ENCODE assay signal across 11 cellular contexts in genomic region chr4:120064887-120065286, GRCh38. TPM values are rescaled to one million over a fixed set of nuclear protein-coding genes. Genes with fewer than 3 reads are reported as not detected.
DNase-seq lines count a peak whose midpoint lies in the region; ATAC-seq, FAIRE-seq and TF ChIP-seq lines count a peak whose summit lies in the region.
"Had no signal": no experiment of that assay in that cellular context is flagged by ENCODE, and none has a peak within 500 bp of the region (broad histone marks: within the 10 kb centered on the region; RNA-seq: fewer than 3 reads in every experiment).

No MANE protein-coding gene starts in this region.

- H3K4me3 Mint-ChIP-seq in CD4-positive, alpha-beta memory T cell: peak overlapping the region in 3 of 8 donors; percentile 33 to 50 (median 34)
- peak overlapping the region; percentile 45 for H3K4me3 Mint-ChIP-seq in T-helper 17 cell
- H3K4me3 Mint-ChIP-seq: memory B cell had no signal

- no peak overlapping the region for H2AFZ ChIP-seq in HCT116 (ENCODE audit: low read depth, low read length, poor library complexity, severe bottlenecking)
- peak overlapping the region; percentile 44 for H2AFZ ChIP-seq in keratinocyte (ENCODE audit: control insufficient read depth, low read length)

- no TSS peak for BruUV-seq in HCT116 (replicated peaks; lab: Mats Ljungman, UMichigan)

- H3K27me3 ChIP-seq in CD4-positive, alpha-beta memory T cell (ENCODE audit: insufficient read depth, low read length): no peaks in the 10 kb centered on the region
- H3K27me3 ChIP-seq in HCT116 (ENCODE audit: insufficient read depth, low read length) (no peaks in the 10 kb centered on the region), keratinocyte (ENCODE audit: control insufficient read depth, extremely low read depth, insufficient read depth, low read length) (no peaks in the 10 kb centered on the region)

- H3K79me2 ChIP-seq in HCT116 (ENCODE audit: insufficient read depth, low read length): peaks cover 92% of the 10 kb centered on the region
- peaks cover 55% of the 10 kb centered on the region for H3K79me2 ChIP-seq in keratinocyte (ENCODE audit: control insufficient read depth, insufficient read depth, low read length)

- dilution Hi-C loops in keratinocyte (cut with MboI; ENCODE audit: extremely low pct_ligation_motif_present, low sequenced_read_pairs): no loop called here

- H3K27ac Mint-ChIP-seq in CD4-positive, alpha-beta memory T cell: peak overlapping the region; percentile 66 to 96 (median 79)
- H3K27ac Mint-ChIP-seq in T-helper 17 cell: peak overlapping the region; percentile 88
- H3K27ac Mint-ChIP-seq: memory B cell had no signal

- no peak overlapping the region for H3K4me3 ChIP-seq in CD4-positive, alpha-beta memory T cell (ENCODE audit: low read length in 2 of 2)
- peak overlapping the region in 1 of 2 experiments; percentile 97; a peak in 1 of 4 replicates for H3K4me3 ChIP-seq in HCT116 (replicated peaks in 1 of 2; ENCODE audit: low read depth in 1 of 2, low read length in 2 of 2)
- H3K4me3 ChIP-seq in keratinocyte (ENCODE audit: control insufficient read depth in 2 of 3, extremely low read depth in 1 of 3, insufficient read depth in 2 of 3, low read depth in 1 of 3, low read length in 3 of 3): peak overlapping the region in 2 of 3 experiments; percentile 84 to 87
- H3K4me3 ChIP-seq: skin epidermis had no signal

- FAIRE-seq in keratinocyte (lab: Jason Lieb, UNC): no peak

- H3K4me1 Mint-ChIP-seq in CD4-positive, alpha-beta memory T cell: peaks cover 36 to 70% (median 51%) of the 10 kb centered on the region in 4 donors
- H3K4me1 Mint-ChIP-seq in T-helper 17 cell: peaks cover 40% of the 10 kb centered on the region

- no peak for TF ChIP-seq RAD21 in HCT116 (IDR thresholded peaks at IDR 0.05; ENCODE audit: low read depth)

- H3K27me3 Mint-ChIP-seq in CD4-positive, alpha-beta memory T cell: no peaks in the 10 kb centered on the region
- no peaks in the 10 kb centered on the region for H3K27me3 Mint-ChIP-seq in T-helper 17 cell
- H3K27me3 Mint-ChIP-seq: memory B cell had no signal

- no peaks in the 10 kb centered on the region for H3K9me3 ChIP-seq in CD4-positive, alpha-beta memory T cell (ENCODE audit: control insufficient read depth in 1 of 2, low read length in 2 of 2)
- H3K9me3 ChIP-seq in HCT116 (ENCODE audit: control insufficient read depth in 1 of 2, insufficient read depth in 1 of 2, low read depth in 1 of 2, low read length in 2 of 2) (no peaks in the 10 kb centered on the region), T-helper 17 cell (ENCODE audit: control insufficient read depth, low read length, poor library complexity, severe bottlenecking) (no peaks in the 10 kb centered on the region), keratinocyte (ENCODE audit: control insufficient read depth, low read depth, low read length) (no peaks in the 10 kb centered on the region)

- no peak overlapping the region for H3K27ac ChIP-seq in CD4-positive, alpha-beta memory T cell (ENCODE audit: low read depth, low read length)
- H3K27ac ChIP-seq in HCT116 (ENCODE audit: low read depth, low read length) (no peak overlapping the region), keratinocyte (ENCODE audit: control insufficient read depth, insufficient read depth, low read length) (no peak overlapping the region)

- no peaks in the 10 kb centered on the region for H3K9me1 ChIP-seq in keratinocyte (ENCODE audit: control insufficient read depth, extremely low read depth, insufficient read depth, low read length)

- no peaks in the 10 kb centered on the region for H3K9me3 Mint-ChIP-seq in CD4-positive, alpha-beta memory T cell
- H3K9me3 Mint-ChIP-seq: memory B cell had no signal

- H3K4me2 ChIP-seq in HCT116 (ENCODE audit: low read length) (peak overlapping the region; percentile 92; the same call in 1 of the 2 replicates), keratinocyte (ENCODE audit: control insufficient read depth, extremely low read depth, insufficient read depth, low read depth, low read length) (peak overlapping the region; percentile 98)

- peaks cover 11 to 15% of the 10 kb centered on the region in 2 donors for H3K36me3 Mint-ChIP-seq in CD4-positive, alpha-beta memory T cell
- H3K36me3 Mint-ChIP-seq in T-helper 17 cell (ENCODE audit: low read depth): peaks cover 7% of the 10 kb centered on the region

- DNase-seq in CD4-positive, alpha-beta memory T cell: no peak
- DNase-seq in HCT116 (ENCODE audit: low read depth, low spot score): no peak
- DNase-seq in T-helper 17 cell: no peak
- DNase-seq in keratinocyte (ENCODE audit: low read depth, low spot score): no peak
- DNase-seq in DMS79 treated with DMSO at 0.1 percent for 48 hours (lab: John Stamatoyannopoulos, UW): no peak
- no peak for DNase-seq in SHP77 (lab: John Stamatoyannopoulos, UW)
- DNase-seq: NCI-H446 had no signal

- RAD21 ChIA-PET in HCT116 (lab: Charles Lee; ENCODE audit: low non-redundant PET in 1 of 2, low total read pairs in 2 of 2, uncharacterized antibody in 2 of 2, unreplicated experiment in 2 of 2): no interaction called here

- H3K9ac ChIP-seq in HCT116 (ENCODE audit: low read length) (no peak overlapping the region), keratinocyte (ENCODE audit: control insufficient read depth, extremely low read depth, insufficient read depth, low read length) (no peak overlapping the region)

- no peak for TF ChIP-seq POLR2A in HCT116 (IDR thresholded peaks at IDR 0.05; ENCODE audit: borderline replicate concordance, extremely low read depth, insufficient read depth, insufficient read length)

- H4K20me1 ChIP-seq in HCT116 (ENCODE audit: insufficient read depth): peaks cover 14% of the 10 kb centered on the region; the same call in 1 of the 2 replicates
- H4K20me1 ChIP-seq in keratinocyte (ENCODE audit: control insufficient read depth, extremely low read depth, insufficient read depth, low read length): no peaks in the 10 kb centered on the region

- POLR2A ChIA-PET in CD4-positive, alpha-beta memory T cell (lab: Charles Lee; ENCODE audit: partially characterized antibody): no interaction called here
- POLR2A ChIA-PET in HCT116 (lab: Charles Lee): no interaction called here

- TF ChIP-seq CTCF in HCT116 (IDR thresholded peaks at IDR 0.05 in 2 of 3, conservative IDR thresholded peaks at IDR 0.05 in 1 of 3; ENCODE audit: borderline replicate concordance in 1 of 3, insufficient read depth in 1 of 3, low read depth in 2 of 3, low read length in 2 of 3) (no peak), keratinocyte (optimal IDR thresholded peaks at IDR 0.05 in 1 of 3, IDR thresholded peaks at IDR 0.05 in 1 of 3, conservative IDR thresholded peaks at IDR 0.05 in 1 of 3; ENCODE audit: extremely low read depth in 1 of 3, insufficient read depth in 2 of 3, low read length in 3 of 3) (no peak)

- H3K4me1 ChIP-seq in CD4-positive, alpha-beta memory T cell (ENCODE audit: insufficient read depth, low read length): peaks cover 55% of the 10 kb centered on the region
- H3K4me1 ChIP-seq in HCT116 (ENCODE audit: control insufficient read depth in 1 of 2, insufficient read depth in 2 of 2, low read length in 2 of 2): peaks cover 6 to 22% of the 10 kb centered on the region in 2 experiments; a peak in 3 of 4 replicates
- H3K4me1 ChIP-seq in keratinocyte (ENCODE audit: control insufficient read depth, extremely low read depth, insufficient read depth, low read length): peaks cover 27% of the 10 kb centered on the region

- peaks cover 7% of the 10 kb centered on the region for H3K36me3 ChIP-seq in CD4-positive, alpha-beta memory T cell (ENCODE audit: insufficient read depth, low read length)
- H3K36me3 ChIP-seq in HCT116 (ENCODE audit: control insufficient read depth in 1 of 2, insufficient read depth in 2 of 2, low read length in 2 of 2) (peaks cover 19 to 39% of the 10 kb centered on the region in 2 experiments), keratinocyte (ENCODE audit: control insufficient read depth in 2 of 2, extremely low read depth in 1 of 2, insufficient read depth in 2 of 2, low read length in 2 of 2) (peaks cover 0 to 7% of the 10 kb centered on the region in 2 experiments)

- intact Hi-C loops in CD4-positive, alpha-beta memory T cell (cut with micrococcal nuclease): no loop called here
- intact Hi-C loops in HCT116 (cut with micrococcal nuclease): no loop called here

- CTCF ChIA-PET in CD4-positive, alpha-beta memory T cell (lab: Charles Lee; ENCODE audit: partially characterized antibody): no interaction called here
- CTCF ChIA-PET in HCT116 (lab: Charles Lee): no interaction called here

- ATAC-seq in HCT116 (no peak), T-helper 17 cell (no peak), HG03521 (IDR thresholded peaks at IDR 0.05; ENCODE audit: unreplicated experiment) (no peak), HG03457 (IDR thresholded peaks at IDR 0.05; ENCODE audit: unreplicated experiment) (no peak)

- H3K9me2 ChIP-seq in HCT116 (ENCODE audit: insufficient read depth): no peaks in the 10 kb centered on the region

TF ChIP-seq in HCT116, 20 proteins besides CTCF, POLR2A, EP300 and RAD21 (continues in another document):
- no peak for TF ChIP-seq YY1 (IDR thresholded peaks at IDR 0.05; ENCODE audit: extremely low read depth, insufficient replicate concordance, low read depth, low read length)

RNA-seq across cellular contexts. Expression of gene MAD2L1, which starts 1.8 kb away (rescaled TPM):
- 1 to 10 TPM; 8.0 to 9.9 TPM for total RNA-seq in CD4-positive, alpha-beta memory T cell
- 10 to 100 TPM; 14.0 to 24.3 TPM for polyA plus RNA-seq in CD4-positive, alpha-beta memory T cell
- total RNA-seq in HCT116 (2021; ENCODE audit: unreplicated experiment) (92.9 TPM), T-helper 17 cell (1 to 10 TPM; 6.1 to 6.5 TPM)
- 89.3 and 136 TPM in 2 replicates for polyA plus RNA-seq in HCT116 (2012)
- 8.0 to 37.9 TPM (median 22.1 TPM) in 3 replicates for polyA plus RNA-seq in keratinocyte
- 0.85 TPM for polyA plus RNA-seq in keratinocyte (2011; ENCODE audit: low read depth)
- polyA plus RNA-seq in keratinocyte (2011; cell fraction: cytosol; rRNA removed): 7.2 and 9.5 TPM in 2 replicates
- polyA plus RNA-seq in keratinocyte (2011; cell fraction: nucleus; rRNA removed): 3.1 and 4.6 TPM in 2 replicates
- polyA plus RNA-seq in keratinocyte (2012; ENCODE audit: low replicate concordance): 1.8 and 31.7 TPM in 2 replicates
- 3.7 to 17.1 TPM (median 14.0 TPM) in 3 replicates for polyA minus RNA-seq in keratinocyte
- polyA minus RNA-seq in keratinocyte (2011; cell fraction: cytosol; rRNA and poly(A)+ RNA removed): 10.4 TPM
- polyA minus RNA-seq in keratinocyte (2011; cell fraction: nucleus; rRNA and poly(A)+ RNA removed): 6.1 and 7.9 TPM in 2 replicates

Comparison
In these comparisons a context has a peak if more than half of its experiments do, and no peak if none do; other contexts are left out.
1. H3K4me3 ChIP-seq: peak in keratinocyte (2 of 3); none in CD4-positive, alpha-beta memory T cell (0 of 2).